Comparison of ENCODE assay signal across 7 cellular contexts in genomic region chr11:47626234-47626633, GRCh38. TPM values are rescaled to one million over a fixed set of nuclear protein-coding genes. Genes with fewer than 3 reads are reported as not detected.
"Had no signal": no experiment of that assay in that cellular context is flagged by ENCODE, and none has a peak within 500 bp of the region (broad histone marks: within the 10 kb centered on the region; RNA-seq: fewer than 3 reads in every experiment).

No MANE protein-coding gene starts in this region.

- FAIRE-seq: G401.6, GM12878, GM12891, GM12892, GM18507 had no signal

- H3K4me3 ChIP-seq: GM12878 had no signal

- DNase-seq: GDM1, GF-D8 had no signal

- ATAC-seq: GM12878 had no signal

RNA-seq across cellular contexts. Expression of gene C1QTNF4, which starts 32.0 kb away (rescaled TPM):
- polyA plus RNA-seq: GM12878 had no signal
